17 cellular contexts compared by ENCODE assay signal in genomic region chr2:10576456-10576855, GRCh38.
DNase-seq lines count a peak whose midpoint lies in the region; ATAC-seq and TF ChIP-seq lines count a peak whose summit lies in the region.
"Had no signal": no experiment of that assay in that cellular context is flagged by ENCODE, and none has a peak within 500 bp of the region (broad histone marks: within the 10 kb centered on the region; RNA-seq: fewer than 3 reads in every experiment).

No MANE protein-coding gene starts in this region.

- H3K27ac ChIP-seq in ACC112 (ENCODE audit: low read depth, low read length) (peak overlapping the region; percentile 77), PC-3 (ENCODE audit: low read length) (peak overlapping the region; percentile 97), mammary epithelial cell (ENCODE audit: insufficient read depth, low read depth, low read length) (peak overlapping the region; percentile 95), foreskin keratinocyte (peak overlapping the region; percentile 93)

- in situ Hi-C loops in mammary epithelial cell (cut with MboI; ENCODE audit: low sequenced_read_pairs in 2 of 2) = no loop called here

- dilution Hi-C loops in mammary epithelial cell (cut with HindIII; ENCODE audit: low sequenced_read_pairs) = no loop called here

- CTCF ChIA-PET in PC-3 (lab: Charles Lee) = interaction anchor here (1.4 kb wide), 1 partner anchor 78 kb away, joined by 4 read pairs; no protein-coding TSS in a partner anchor
- CTCF ChIA-PET in mammary epithelial cell (lab: Charles Lee; ENCODE audit: low non-redundant PET) = interaction anchor here (0.7 kb wide), 1 partner anchor 83 kb away, joined by 3 read pairs; no protein-coding TSS in a partner anchor

- H4K20me1 ChIP-seq in PC-3 (ENCODE audit: low read length) (no peaks in the 10 kb centered on the region), mammary epithelial cell (ENCODE audit: insufficient read depth, low read length) (no peaks in the 10 kb centered on the region)

- peaks cover 23% of the 10 kb centered on the region for H3K36me3 ChIP-seq in ACC112 (ENCODE audit: insufficient read depth, low read length)
- H3K36me3 ChIP-seq in PC-3 (ENCODE audit: low read depth, low read length) = peaks cover 39% of the 10 kb centered on the region
- H3K36me3 ChIP-seq in mammary epithelial cell (ENCODE audit: insufficient read depth, low read length) = peaks cover 2% of the 10 kb centered on the region

- H3K4me3 ChIP-seq in ACC112 (ENCODE audit: low read depth, low read length) (no peak overlapping the region), PC-3 (ENCODE audit: low read length) (no peak overlapping the region), mammary epithelial cell (replicated peaks in 1 of 3; ENCODE audit: insufficient read depth in 1 of 3, low read depth in 2 of 3, low read length in 3 of 3) (no peak overlapping the region)
- H3K4me3 ChIP-seq: HAP-1 had no signal

- no peak; the same call in 1 of the 2 replicates for ATAC-seq in PC-3
- no peak for ATAC-seq in foreskin keratinocyte

- H3K4me2 ChIP-seq in PC-3 (ENCODE audit: low read length) (peak overlapping the region; percentile 48), mammary epithelial cell (ENCODE audit: insufficient read depth, low read depth, low read length) (no peak overlapping the region)

- H2AFZ ChIP-seq in ACC112 (ENCODE audit: low read length, unreplicated experiment) = no peak overlapping the region
- no peak overlapping the region for H2AFZ ChIP-seq in PC-3 (ENCODE audit: low read length)
- H2AFZ ChIP-seq in mammary epithelial cell (ENCODE audit: low read depth, low read length) = no peak overlapping the region

- peaks cover 17% of the 10 kb centered on the region for H3K4me1 ChIP-seq in ACC112 (ENCODE audit: control insufficient read depth, insufficient read depth, low read length, unreplicated experiment)
- peaks cover 31% of the 10 kb centered on the region for H3K4me1 ChIP-seq in PC-3 (ENCODE audit: insufficient read depth, low read length)
- peaks cover 41% of the 10 kb centered on the region for H3K4me1 ChIP-seq in mammary epithelial cell (ENCODE audit: insufficient read depth, low read length)
- peaks cover 60% of the 10 kb centered on the region for H3K4me1 ChIP-seq in foreskin keratinocyte
- H3K4me1 ChIP-seq: BE2C had no signal

- no peaks in the 10 kb centered on the region for H3K27me3 ChIP-seq in ACC112 (ENCODE audit: insufficient read depth, low read length)
- no peaks in the 10 kb centered on the region for H3K27me3 ChIP-seq in PC-3 (ENCODE audit: low read length)
- H3K27me3 ChIP-seq in mammary epithelial cell (ENCODE audit: insufficient read depth, low read length) = no peaks in the 10 kb centered on the region
- no peaks in the 10 kb centered on the region for H3K27me3 ChIP-seq in foreskin keratinocyte
- H3K27me3 ChIP-seq: BE2C had no signal

- POLR2A ChIA-PET in PC-3 (lab: Charles Lee; ENCODE audit: unreplicated experiment) = no interaction called here

- WGBS in mammary epithelial cell (ENCODE audit: low coverage, missing lambda C conversion rate) = 82% methylated on average over 5 of the region's 5 CpGs

- H3K9me3 ChIP-seq in PC-3 (ENCODE audit: low read length) (no peaks in the 10 kb centered on the region), mammary epithelial cell (replicated peaks; ENCODE audit: insufficient read depth, low read length) (no peaks in the 10 kb centered on the region)
- H3K9me3 ChIP-seq: BE2C, HAP-1 had no signal

- H3F3A ChIP-seq in PC-3 (ENCODE audit: low read length, unreplicated experiment) = peaks cover 4% of the 10 kb centered on the region

- intact Hi-C loops in PC-3 (cut with micrococcal nuclease) = loop anchor here (1.0 to 5.0 kb wide), 5 partner anchors 8 to 454 kb away; partner anchors contain the start of gene RRM2
- intact Hi-C loops in mammary epithelial cell (cut with micrococcal nuclease) = loop anchor here (2.0 to 5.0 kb wide), 2 partner anchors 84 to 124 kb away; no protein-coding TSS in a partner anchor

- DNase-seq in PC-3 = no peak
- DNase-seq in mammary epithelial cell = no peak
- DNase-seq in foreskin keratinocyte = no peak
- DNase-seq in RPMI8226 = no peak
- no peak for DNase-seq in NCI-H748 (lab: John Stamatoyannopoulos, UW; ENCODE audit: unreplicated experiment)
- DNase-seq in GOT3 (lab: John Stamatoyannopoulos, UW) = no peak
- DNase-seq in D341Med (ENCODE audit: low spot score) = no peak
- DNase-seq: BE2C; CD4-positive, CD25-positive, alpha-beta regulatory T cell; COR-L47; NCI-H1105; NCI-H2081 treated with DMSO at 0.1 percent for 48 hours; NCI-H446 treated with DMSO at 0.1 percent for 48 hours; NCI-H69; SIG-M5 had no signal

- no peaks in the 10 kb centered on the region for H3K79me2 ChIP-seq in ACC112 (ENCODE audit: control insufficient read depth, insufficient read depth, low read length, unreplicated experiment)
- peaks cover 7% of the 10 kb centered on the region for H3K79me2 ChIP-seq in PC-3 (ENCODE audit: low read length)
- no peaks in the 10 kb centered on the region for H3K79me2 ChIP-seq in mammary epithelial cell (ENCODE audit: insufficient read depth, low read length)

- TF ChIP-seq CTCF in PC-3 (conservative IDR thresholded peaks at IDR 0.05; ENCODE audit: low read depth, low read length) = no peak
- no peak for TF ChIP-seq CTCF in mammary epithelial cell (conservative IDR thresholded peaks at IDR 0.05 in 1 of 2, IDR thresholded peaks at IDR 0.05 in 1 of 2; ENCODE audit: extremely low read depth in 1 of 2, insufficient read depth in 1 of 2, low read depth in 1 of 2, low read length in 2 of 2)
- no peak for TF ChIP-seq CTCF in foreskin keratinocyte (conservative IDR thresholded peaks at IDR 0.05)

- no peaks in the 10 kb centered on the region for H3K9me2 ChIP-seq in PC-3 (replicated peaks; ENCODE audit: low read length)

- BruUV-seq in PC-3 (replicated peaks; lab: Mats Ljungman, UMichigan) = TSS peak; percentile 100
- no TSS peak for BruUV-seq in mammary epithelial cell (replicated peaks; lab: Mats Ljungman, UMichigan)

- peak overlapping the region; percentile 60 for H3K9ac ChIP-seq in PC-3 (ENCODE audit: low read length)
- no peak overlapping the region for H3K9ac ChIP-seq in mammary epithelial cell (ENCODE audit: insufficient read depth, low read length)
